In the genomic region with DNA sequence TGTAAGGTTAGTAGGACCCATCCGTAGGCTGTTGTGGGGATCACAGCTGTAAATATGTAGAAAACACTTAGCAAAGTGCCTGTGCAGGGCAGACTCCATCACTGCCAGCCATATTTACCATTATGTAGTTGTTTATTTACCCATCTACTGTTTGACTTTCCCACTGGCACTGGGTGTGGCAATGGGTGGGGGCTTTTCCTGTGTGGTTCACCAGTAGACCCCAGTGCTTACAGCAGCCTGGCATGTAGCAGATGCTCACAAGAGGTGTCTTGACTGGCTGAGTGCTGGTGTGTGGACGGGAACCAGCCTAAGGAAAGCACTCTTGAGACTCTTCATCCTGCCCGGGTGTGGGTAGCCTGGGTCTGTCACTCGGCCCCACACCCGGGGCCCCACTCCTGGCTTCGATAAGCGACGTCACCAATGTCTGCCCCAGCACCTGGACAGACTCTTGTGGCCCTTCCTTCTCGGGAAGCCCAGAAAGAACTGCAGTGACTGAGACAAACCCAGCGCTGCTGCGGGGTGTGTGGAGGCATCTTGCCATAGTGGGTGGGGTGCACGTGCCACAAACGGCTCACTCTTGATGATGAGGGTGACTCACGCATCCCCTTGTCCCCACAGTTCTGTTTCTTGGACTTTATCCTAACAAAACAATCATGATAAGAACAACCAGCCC, we compare ENCODE assay signal across 10 cellular contexts.
DNase-seq lines count a peak whose midpoint lies in the region; ATAC-seq and TF ChIP-seq lines count a peak whose summit lies in the region.
"Had no signal": no experiment of that assay in that cellular context is flagged by ENCODE, and none has a peak within 500 bp of the region (broad histone marks: within the 10 kb centered on the region; RNA-seq: fewer than 3 reads in every experiment).

No MANE protein-coding gene starts in this region.

- no peaks in the 10 kb centered on the region for H3K27me3 Mint-ChIP-seq in chondrocyte (ENCODE audit: low read depth)

- peak overlapping the region; percentile 98 for H3K27ac ChIP-seq in rectal smooth muscle tissue (ENCODE audit: low read depth, low read length)
- H3K27ac ChIP-seq: ovary had no signal

- H3K36me3 Mint-ChIP-seq in chondrocyte (ENCODE audit: low read depth), result peaks cover 1% of the 10 kb centered on the region

- no peaks in the 10 kb centered on the region for H3K27me3 ChIP-seq in rectal smooth muscle tissue (ENCODE audit: control insufficient read depth, insufficient read depth, low read length)
- H3K27me3 ChIP-seq: ovary had no signal

- peaks cover 22% of the 10 kb centered on the region for H3K4me1 Mint-ChIP-seq in chondrocyte (ENCODE audit: low read depth)

- H3K4me3 ChIP-seq in choroid plexus epithelial cell (ENCODE audit: low read depth, low read length) (no peak overlapping the region), rectal smooth muscle tissue (ENCODE audit: low read length) (no peak overlapping the region)
- H3K4me3 ChIP-seq: ovary had no signal

- no peaks in the 10 kb centered on the region for H3K36me3 ChIP-seq in rectal smooth muscle tissue (ENCODE audit: control insufficient read depth, insufficient read depth, low read length)
- H3K36me3 ChIP-seq: ovary had no signal

- no peak overlapping the region for H3K4me3 Mint-ChIP-seq in chondrocyte (ENCODE audit: unreplicated experiment)

- no peak overlapping the region for H3K27ac Mint-ChIP-seq in chondrocyte (ENCODE audit: unreplicated experiment)

- TF ChIP-seq CTCF in choroid plexus epithelial cell (conservative IDR thresholded peaks at IDR 0.05; ENCODE audit: low read depth, low read length), result no peak
- TF ChIP-seq CTCF in chondrocyte (IDR thresholded peaks at IDR 0.05), result no peak

- peaks cover 41% of the 10 kb centered on the region for H3K4me1 ChIP-seq in rectal smooth muscle tissue (ENCODE audit: control insufficient read depth, insufficient read depth, low read length)

- no peak overlapping the region for H3K9ac ChIP-seq in rectal smooth muscle tissue (ENCODE audit: low read length)

- no peaks in the 10 kb centered on the region for H3K9me3 Mint-ChIP-seq in chondrocyte (ENCODE audit: low read depth)

- no peak for ATAC-seq in GM19467 (IDR thresholded peaks at IDR 0.05; ENCODE audit: unreplicated experiment)

- peak; percentile 85 for DNase-seq in EH (ENCODE audit: low read depth)
- DNase-seq in RPMI7951 (ENCODE audit: low read depth), result peak; percentile 83
- DNase-seq in choroid plexus epithelial cell (ENCODE audit: low read depth), result peak; percentile 33
- no peak for DNase-seq in chondrocyte (ENCODE audit: low spot score)
- DNase-seq in GOT3 (lab: John Stamatoyannopoulos, UW), result no peak
- no peak for DNase-seq in NCI-H187 (lab: John Stamatoyannopoulos, UW)
- DNase-seq: NCI-H510A had no signal

Comparison
In these comparisons a context has a peak if more than half of its experiments do, and no peak if none do; other contexts are left out.
1. DNase-seq: peak in EH (single experiment), RPMI7951 (single experiment) and choroid plexus epithelial cell (single experiment); none in chondrocyte (single experiment), GOT3 (single experiment) and NCI-H187 (0 of 2).